Comparison of ENCODE assay signal across 12 cellular contexts in the genomic region with DNA sequence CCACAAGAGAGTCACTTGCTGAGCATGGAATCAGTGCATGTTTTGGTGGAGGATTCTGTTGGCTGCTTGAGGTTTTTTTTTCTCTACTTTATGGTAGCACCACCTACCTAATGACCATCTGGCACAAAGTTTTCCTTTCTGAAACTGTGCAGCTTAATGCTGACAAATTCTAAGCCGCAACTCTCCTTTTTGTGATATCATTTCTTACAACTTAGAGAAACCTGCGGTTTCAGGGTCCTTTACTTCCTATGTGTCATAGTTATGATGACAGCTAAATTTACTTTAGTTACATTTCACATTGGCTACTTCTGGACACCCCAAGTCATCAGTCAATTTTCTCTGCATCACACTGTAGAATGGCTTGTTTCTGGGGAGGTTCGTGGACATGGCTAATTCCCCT.
A peak's percentile ranks its signal among the peaks of the same experiment; 100 is the strongest.
DNase-seq lines count a peak whose midpoint lies in the region; ATAC-seq and TF ChIP-seq lines count a peak whose summit lies in the region.
"Had no signal": no experiment of that assay in that cellular context is flagged by ENCODE, and none has a peak within 500 bp of the region (broad histone marks: within the 10 kb centered on the region; RNA-seq: fewer than 3 reads in every experiment).

No MANE protein-coding gene starts in this region.

- H3K36me3 ChIP-seq in BLaER1 treated with 17β-estradiol and CSF1 and Interleukin-3, amounts not matched to agents 10 nM and 100 nM: no peaks in the 10 kb centered on the region

- no peak for TF ChIP-seq CTCF in chondrocyte (IDR thresholded peaks at IDR 0.05)

- no peak overlapping the region for H3K4me3 ChIP-seq in BLaER1 treated with 17β-estradiol and CSF1 and Interleukin-3, amounts not matched to agents 10 nM and 100 nM

- DNase-seq in RPMI8226 (peak; percentile 52), chondrocyte (ENCODE audit: low spot score) (no peak), NCI-H526 (lab: John Stamatoyannopoulos, UW) (no peak), middle frontal gyrus (ENCODE audit: extremely low spot score, low spot score) (no peak)
- DNase-seq in activated CD8-positive, alpha-beta memory T cell treated with anti-CD3 and anti-CD28 coated beads for 24 hours: no peak
- DNase-seq: activated CD4-positive, alpha-beta T cell treated with anti-CD3 and anti-CD28 coated beads, Interleukin-2, amount 50 U/mL, for 1 hour; H7; trophoblast cell had no signal

- peaks cover 15 to 41% (median 25%) of the 10 kb centered on the region in 11 experiments for H3K9me3 ChIP-seq in BLaER1 treated with 17β-estradiol and CSF1 and Interleukin-3, amounts not matched to agents 10 nM and 100 nM (replicated peaks in 1 of 11)

- H3K4me1 Mint-ChIP-seq in chondrocyte (ENCODE audit: low read depth): no peaks in the 10 kb centered on the region
- H3K4me1 Mint-ChIP-seq: CD14-positive monocyte had no signal

- no peaks in the 10 kb centered on the region for H3K27me3 ChIP-seq in BLaER1 treated with 17β-estradiol and CSF1 and Interleukin-3, amounts not matched to agents 10 nM and 100 nM

- no peaks in the 10 kb centered on the region for H4K20me1 ChIP-seq in BLaER1 treated with 17β-estradiol and CSF1 and Interleukin-3, amounts not matched to agents 10 nM and 100 nM

- ATAC-seq in GM19351 (IDR thresholded peaks at IDR 0.05; ENCODE audit: unreplicated experiment): peak; percentile 97
- ATAC-seq in HG03045 (IDR thresholded peaks at IDR 0.05; ENCODE audit: unreplicated experiment): peak; percentile 57

- peak overlapping the region; percentile 26 to 59 (median 38); a peak in 19 of 22 replicates for H3K4me2 ChIP-seq in BLaER1 treated with 17β-estradiol and CSF1 and Interleukin-3, amounts not matched to agents 10 nM and 100 nM

- no peak overlapping the region for H3K27ac Mint-ChIP-seq in chondrocyte (ENCODE audit: unreplicated experiment)
- H3K27ac Mint-ChIP-seq: CD14-positive monocyte had no signal

- H3K9ac ChIP-seq in BLaER1 treated with 17β-estradiol and CSF1 and Interleukin-3, amounts not matched to agents 10 nM and 100 nM: 0 out of 22 replicates have a peak overlapping the region, but pooled peaks of 1 of the 11 experiments have one; percentile 3

- peaks cover 21% of the 10 kb centered on the region for H3K9me3 Mint-ChIP-seq in chondrocyte (ENCODE audit: low read depth)

- H3K4me3 Mint-ChIP-seq in chondrocyte (ENCODE audit: unreplicated experiment): no peak overlapping the region
- H3K4me3 Mint-ChIP-seq: CD14-positive monocyte had no signal

- H3K27ac ChIP-seq in BLaER1 treated with 17β-estradiol and CSF1 and Interleukin-3, amounts not matched to agents 10 nM and 100 nM: peak overlapping the region in 8 of 11 experiments; percentile 7 to 45 (median 26); a peak in 8 of 22 replicates

- H3K36me3 Mint-ChIP-seq in chondrocyte (ENCODE audit: low read depth): peaks cover 5% of the 10 kb centered on the region
- H3K36me3 Mint-ChIP-seq: CD14-positive monocyte had no signal

- H3K4me1 ChIP-seq in BLaER1 treated with 17β-estradiol and CSF1 and Interleukin-3, amounts not matched to agents 10 nM and 100 nM: peaks cover 11 to 23% (median 14%) of the 10 kb centered on the region in 10 experiments

- H3K27me3 Mint-ChIP-seq in chondrocyte (ENCODE audit: low read depth): no peaks in the 10 kb centered on the region
